1 cellular context compared by ENCODE assay signal in the genomic region with DNA sequence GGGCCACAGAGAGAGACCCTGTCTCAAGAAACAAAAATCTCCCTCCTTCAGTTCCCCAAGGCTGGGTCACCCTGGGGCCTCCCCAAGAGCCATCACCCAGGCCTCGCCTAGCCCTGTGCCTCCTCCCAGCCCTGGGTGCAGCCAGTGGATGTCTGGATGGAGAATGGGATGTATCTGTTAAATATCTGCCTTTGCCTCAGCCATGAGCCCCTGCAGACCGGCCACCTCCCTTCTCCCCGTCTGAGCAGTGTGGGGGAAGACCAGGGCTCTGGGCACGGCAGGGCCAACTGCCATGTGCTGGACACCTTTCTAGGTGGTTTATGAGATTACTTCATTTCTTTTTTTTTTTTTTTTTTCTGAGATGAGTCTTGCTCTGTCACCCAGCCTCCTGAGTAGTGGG.
A peak's percentile ranks its signal among the peaks of the same experiment; 100 is the strongest.
TF ChIP-seq lines count a peak whose summit lies in the region.

No MANE protein-coding gene starts in this region.

TF ChIP-seq in K562, 482 proteins besides CTCF, POLR2A, EP300 and RAD21:
- TF ChIP-seq ZNF780A (CRISPR knock-in tag; IDR thresholded peaks at IDR 0.05) (no peak), POLR2G (IDR thresholded peaks at IDR 0.05; ENCODE audit: low read depth, low read length) (peak; percentile 38)
TF ChIP-seq in K562: peak in this region for 1.
